24 cellular contexts compared by ENCODE assay signal in genomic region chr1:160963521-160963920, GRCh38. TPM values are rescaled to one million over a fixed set of nuclear protein-coding genes. Genes with fewer than 3 reads are reported as not detected.
"Had no signal": no experiment of that assay in that cellular context is flagged by ENCODE, and none has a peak within 500 bp of the region (broad histone marks: within the 10 kb centered on the region; RNA-seq: fewer than 3 reads in every experiment).

No MANE protein-coding gene starts in this region.

- DNase-seq: effector memory CD8-positive, alpha-beta T cell; gastrocnemius medialis; heart right ventricle; hypothalamus; kidney glomerular epithelial cell; mammary epithelial cell; naive thymus-derived CD8-positive, alpha-beta T cell; spleen; stimulated activated CD4-positive, alpha-beta T cell treated with anti-CD3 and anti-CD28 coated beads, Interleukin-15, amount 100 ng/mL, for 24 hours; stimulated activated CD4-positive, alpha-beta T cell treated with anti-CD3 and anti-CD28 coated beads, Interleukin-1b, Interleukin-23, amount 100 ng/mL, for 48 hours; stimulated activated CD4-positive, alpha-beta T cell treated with anti-CD3 and anti-CD28 coated beads, Interleukin-4, amount 100 ng/mL, for 24 hours; tibial artery; upper lobe of left lung had no signal

- ATAC-seq: effector memory CD8-positive, alpha-beta T cell; gastrocnemius medialis; heart right ventricle; left lobe of liver; naive thymus-derived CD8-positive, alpha-beta T cell; sciatic nerve; stimulated activated memory B cell treated with anti-CD40 and anti-IgM and Interleukin-4, amounts not matched to agents 10 μg/mL and 1 μg/mL and 100 μg/mL, for 72 hours had no signal

RNA-seq across cellular contexts. Expression of gene ITLN2, which starts 8.9 kb away (rescaled TPM):
- total RNA-seq: esophagus muscularis mucosa; fibroblast of villous mesenchyme; gastrocnemius medialis; heart right ventricle; left lobe of liver; mesenteric fat pad; mononuclear cell; naive thymus-derived CD8-positive, alpha-beta T cell; osteoblast; pulmonary artery endothelial cell; sciatic nerve; skeletal muscle tissue; spleen; temporal lobe had no signal
